12 cellular contexts compared by ENCODE assay signal in the genomic region with DNA sequence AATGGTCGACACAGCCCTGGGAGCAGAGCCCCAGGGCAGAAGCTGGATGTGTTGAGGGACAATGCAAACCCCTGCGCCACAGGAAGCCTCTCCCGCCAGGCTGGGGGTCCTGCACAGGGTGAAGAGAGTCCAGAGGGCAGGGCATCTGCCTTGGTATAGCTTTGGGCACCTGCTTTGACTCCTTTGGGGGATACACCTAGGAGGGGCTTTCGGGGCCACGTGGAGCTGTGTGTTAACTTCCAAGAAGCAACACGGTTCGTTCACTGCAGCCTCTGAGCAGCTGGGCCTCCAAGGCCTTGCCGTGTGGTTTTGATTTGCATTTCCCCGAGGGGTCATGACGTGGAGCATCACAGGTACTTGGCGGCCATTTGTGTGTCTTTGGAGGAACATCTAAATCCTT. TPM values are rescaled to one million over a fixed set of nuclear protein-coding genes. Genes with fewer than 3 reads are reported as not detected.
DNase-seq lines count a peak whose midpoint lies in the region; ATAC-seq and TF ChIP-seq lines count a peak whose summit lies in the region.
"Had no signal": no experiment of that assay in that cellular context is flagged by ENCODE, and none has a peak within 500 bp of the region (broad histone marks: within the 10 kb centered on the region; RNA-seq: fewer than 3 reads in every experiment).

No MANE protein-coding gene starts in this region.

- H3K23ac ChIP-seq in trophoblast cell (ENCODE audit: low read length) = no peak overlapping the region

- peaks cover 0 to 2% of the 10 kb centered on the region in 2 experiments for H3K4me1 ChIP-seq in trophoblast cell (ENCODE audit: control insufficient read depth in 1 of 2, insufficient read depth in 2 of 2, low read length in 2 of 2)
- H3K4me1 ChIP-seq in colonic mucosa = no peaks in the 10 kb centered on the region

- H3K27ac ChIP-seq in trophoblast cell (ENCODE audit: low read depth, low read length) (no peak overlapping the region), colonic mucosa (no peak overlapping the region)
- H3K27ac ChIP-seq: SJCRH30 had no signal

- DNase-seq in H7 (peak; percentile 50), trophoblast cell (no peak), mucosa of gallbladder (ENCODE audit: low spot score) (no peak), colonic mucosa (no peak)
- no peak for DNase-seq in natural killer cell treated with Interleukin-12 subunit alpha and Interleukin-12 subunit beta and Interleukin-15 and Interleukin-18, amount 100 ng/mL, for 72 hours (ENCODE audit: low spot score)
- DNase-seq: activated T-cell treated with anti-CD3 and anti-CD28 coated beads, Interleukin-2, amount 50 U/mL, for 24 hours; kidney glomerular epithelial cell; NCI-H1092 treated with DMSO at 0.1 percent for 48 hours; SJCRH30 had no signal

- no peak overlapping the region for H2AK5ac ChIP-seq in trophoblast cell (ENCODE audit: low read length)

- WGBS in trophoblast cell (ENCODE audit: extremely low coverage, insufficient coverage, insufficient read length) = no CpG with 5 or more reads among the region's 11 CpGs

- H3K79me1 ChIP-seq in trophoblast cell (ENCODE audit: low read length) = no peaks in the 10 kb centered on the region

- H4K12ac ChIP-seq in trophoblast cell (ENCODE audit: low read depth, low read length) = no peak overlapping the region

- H3K4me3 ChIP-seq in H7 (ENCODE audit: insufficient read depth, low read depth, low read length) (no peak overlapping the region), trophoblast cell (ENCODE audit: low read depth, low read length) (peak overlapping the region; percentile 6), colonic mucosa (no peak overlapping the region)
- H3K4me3 ChIP-seq: SJCRH30 had no signal

- H3K9ac ChIP-seq in trophoblast cell (ENCODE audit: low read length) (no peak overlapping the region), colonic mucosa (ENCODE audit: low read depth in 2 of 2, low read length in 2 of 2) (no peak overlapping the region)

- ATAC-seq in GM19025 (IDR thresholded peaks at IDR 0.05; ENCODE audit: low read depth, unreplicated experiment) (peak; percentile 72), HG03460 (IDR thresholded peaks at IDR 0.05; ENCODE audit: unreplicated experiment) (peak; percentile 71)
- ATAC-seq in natural killer cell treated with Interleukin-12 subunit alpha and Interleukin-12 subunit beta and Interleukin-15 and Interleukin-18, amount 100 ng/mL, for 72 hours = no peak

- H4K91ac ChIP-seq in trophoblast cell (ENCODE audit: low read depth, low read length) = no peak overlapping the region

- H3K4me1 Mint-ChIP-seq in natural killer cell treated with Interleukin-12 subunit alpha and Interleukin-12 subunit beta and Interleukin-15 and Interleukin-18, amount 100 ng/mL, for 72 hours (ENCODE audit: low read depth in 2 of 2) = peaks cover 0 to 4% of the 10 kb centered on the region in 2 donors

- H3K27me3 Mint-ChIP-seq in natural killer cell treated with Interleukin-12 subunit alpha and Interleukin-12 subunit beta and Interleukin-15 and Interleukin-18, amount 100 ng/mL, for 72 hours = no peaks in the 10 kb centered on the region
- H3K27me3 Mint-ChIP-seq: activated T-cell treated with anti-CD3 and anti-CD28 coated beads, Interleukin-2, amount 50 U/mL, for 24 hours; stimulated activated naive CD8-positive, alpha-beta T cell treated with anti-CD3 and anti-CD28 coated beads, Interleukin-15, Interleukin-2, amounts not matched to agents 100 ng/mL and 50 ng/mL, for 24 hours had no signal

- no peaks in the 10 kb centered on the region for H3K36me3 Mint-ChIP-seq in natural killer cell treated with Interleukin-12 subunit alpha and Interleukin-12 subunit beta and Interleukin-15 and Interleukin-18, amount 100 ng/mL, for 72 hours

- H2AFZ ChIP-seq in trophoblast cell (ENCODE audit: insufficient read depth, low read length, poor library complexity) = no peak overlapping the region

- intact Hi-C loops in colonic mucosa (cut with DNase I) = no loop called here

- H2BK12ac ChIP-seq in trophoblast cell (ENCODE audit: low read length) = no peak overlapping the region

- no peak overlapping the region for H4K8ac ChIP-seq in trophoblast cell (ENCODE audit: low read depth, low read length)

- H3K27me3 ChIP-seq in H7 (ENCODE audit: control insufficient read depth, insufficient read depth, low read length) (no peaks in the 10 kb centered on the region), trophoblast cell (ENCODE audit: insufficient read depth, low read length) (no peaks in the 10 kb centered on the region), colonic mucosa (no peaks in the 10 kb centered on the region)
- H3K27me3 ChIP-seq: SJCRH30 had no signal

- no peak overlapping the region for H2BK120ac ChIP-seq in trophoblast cell (ENCODE audit: insufficient read depth, low read length, poor library complexity)

- H3K4me2 ChIP-seq in trophoblast cell (ENCODE audit: low read length) = no peak overlapping the region

- peaks cover 9% of the 10 kb centered on the region for H3K36me3 ChIP-seq in H7 (replicated peaks; ENCODE audit: control insufficient read depth, insufficient read depth, low read length)
- peaks cover 46 to 49% of the 10 kb centered on the region in 2 experiments for H3K36me3 ChIP-seq in trophoblast cell (ENCODE audit: control insufficient read depth in 1 of 2, insufficient read depth in 2 of 2, low read length in 2 of 2)
- no peaks in the 10 kb centered on the region for H3K36me3 ChIP-seq in colonic mucosa
- H3K36me3 ChIP-seq: SJCRH30 had no signal

- H2BK5ac ChIP-seq in trophoblast cell (ENCODE audit: low read depth, low read length, poor library complexity) = no peak overlapping the region

- H3K14ac ChIP-seq in trophoblast cell (ENCODE audit: low read length) = no peak overlapping the region

- H3K9me3 ChIP-seq in trophoblast cell (ENCODE audit: insufficient read depth, low read depth, low read length) = peaks cover 4% of the 10 kb centered on the region
- no peaks in the 10 kb centered on the region for H3K9me3 ChIP-seq in colonic mucosa
- H3K9me3 ChIP-seq: SJCRH30 had no signal

- H3K4me3 Mint-ChIP-seq in natural killer cell treated with Interleukin-12 subunit alpha and Interleukin-12 subunit beta and Interleukin-15 and Interleukin-18, amount 100 ng/mL, for 72 hours = no peak overlapping the region
- H3K4me3 Mint-ChIP-seq: activated T-cell treated with anti-CD3 and anti-CD28 coated beads, Interleukin-2, amount 50 U/mL, for 24 hours; stimulated activated naive CD8-positive, alpha-beta T cell treated with anti-CD3 and anti-CD28 coated beads, Interleukin-15, Interleukin-2, amounts not matched to agents 100 ng/mL and 50 ng/mL, for 24 hours had no signal

- H3K9me3 Mint-ChIP-seq in natural killer cell treated with Interleukin-12 subunit alpha and Interleukin-12 subunit beta and Interleukin-15 and Interleukin-18, amount 100 ng/mL, for 72 hours = no peaks in the 10 kb centered on the region
- H3K9me3 Mint-ChIP-seq: activated T-cell treated with anti-CD3 and anti-CD28 coated beads, Interleukin-2, amount 50 U/mL, for 24 hours; stimulated activated naive CD8-positive, alpha-beta T cell treated with anti-CD3 and anti-CD28 coated beads, Interleukin-15, Interleukin-2, amounts not matched to agents 100 ng/mL and 50 ng/mL, for 24 hours had no signal

- TF ChIP-seq CTCF in colonic mucosa (IDR thresholded peaks at IDR 0.05) = no peak

- H3K4ac ChIP-seq in trophoblast cell (ENCODE audit: low read depth, low read length) = no peak overlapping the region

- H3K27ac Mint-ChIP-seq in natural killer cell treated with Interleukin-12 subunit alpha and Interleukin-12 subunit beta and Interleukin-15 and Interleukin-18, amount 100 ng/mL, for 72 hours = no peak overlapping the region
- H3K27ac Mint-ChIP-seq: activated T-cell treated with anti-CD3 and anti-CD28 coated beads, Interleukin-2, amount 50 U/mL, for 24 hours; stimulated activated naive CD8-positive, alpha-beta T cell treated with anti-CD3 and anti-CD28 coated beads, Interleukin-15, Interleukin-2, amounts not matched to agents 100 ng/mL and 50 ng/mL, for 24 hours had no signal

- H3K79me2 ChIP-seq in trophoblast cell (ENCODE audit: control insufficient read depth, insufficient read depth, low read length, poor library complexity) = no peaks in the 10 kb centered on the region

- no peak overlapping the region for H3K18ac ChIP-seq in trophoblast cell (ENCODE audit: low read length)

RNA-seq across cellular contexts. Expression of a gene that starts 5.8 kb away (rescaled TPM):
- total RNA-seq in H7 (2014; rRNA removed; shearing (Covaris generic)) = 31.1 and 36.7 TPM in 2 replicates
- polyA plus RNA-seq in trophoblast cell (2013) = 33.0 and 33.3 TPM in 2 replicates
- total RNA-seq in mucosa of gallbladder = 26.0 TPM
- 100 to 1,000 TPM in 1 of 2 donors, 10 to 100 TPM in 1; 53.7 to 147 TPM for total RNA-seq in natural killer cell treated with Interleukin-12 subunit alpha and Interleukin-12 subunit beta and Interleukin-15 and Interleukin-18, amount 100 ng/mL, for 72 hours
- total RNA-seq in colonic mucosa = 10 to 100 TPM; 16.0 to 58.9 TPM

RNA-seq across cellular contexts. Expression of a gene that starts 26.5 kb away (rescaled TPM):
- total RNA-seq in H7 (2014; rRNA removed; shearing (Covaris generic)) = 7.4 and 9.9 TPM in 2 replicates
- 25.4 and 26.9 TPM in 2 replicates for polyA plus RNA-seq in trophoblast cell (2013)
- total RNA-seq in mucosa of gallbladder (42.5 TPM), colonic mucosa (10 to 100 TPM; 23.3 to 39.0 TPM)
- 100 to 1,000 TPM in 1 of 2 donors, 10 to 100 TPM in 1; 53.5 to 106 TPM for total RNA-seq in natural killer cell treated with Interleukin-12 subunit alpha and Interleukin-12 subunit beta and Interleukin-15 and Interleukin-18, amount 100 ng/mL, for 72 hours

RNA-seq across cellular contexts. Expression of a gene that starts 28.8 kb away (rescaled TPM):
- total RNA-seq in H7 (2014; rRNA removed; shearing (Covaris generic)) = 15.7 and 18.8 TPM in 2 replicates
- 74.0 and 74.9 TPM in 2 replicates for polyA plus RNA-seq in trophoblast cell (2013)
- total RNA-seq in mucosa of gallbladder = 80.7 TPM
- 10 to 100 TPM; 21.8 to 24.3 TPM for total RNA-seq in natural killer cell treated with Interleukin-12 subunit alpha and Interleukin-12 subunit beta and Interleukin-15 and Interleukin-18, amount 100 ng/mL, for 72 hours
- total RNA-seq in colonic mucosa = 10 to 100 TPM; 20.3 to 31.9 TPM

Comparison
In these comparisons a context has a peak if more than half of its experiments do, and no peak if none do; other contexts are left out.
1. ATAC-seq: peak in GM19025 (single experiment) and HG03460 (single experiment); none in natural killer cell treated with Interleukin-12 subunit alpha and Interleukin-12 subunit beta and Interleukin-15 and Interleukin-18, amount 100 ng/mL, for 72 hours (0 of 2).